In genomic region chr10:123428302-123428701, GRCh38 we compare ENCODE assay signal across 15 cellular contexts.
DNase-seq lines count a peak whose midpoint lies in the region; ATAC-seq and TF ChIP-seq lines count a peak whose summit lies in the region.
"Had no signal": no experiment of that assay in that cellular context is flagged by ENCODE, and none has a peak within 500 bp of the region (broad histone marks: within the 10 kb centered on the region; RNA-seq: fewer than 3 reads in every experiment).

No MANE protein-coding gene starts in this region.

- H3K36me3 Mint-ChIP-seq in brain: no peaks in the 10 kb centered on the region
- H3K36me3 Mint-ChIP-seq in neural progenitor cell: no peaks in the 10 kb centered on the region
- H3K36me3 Mint-ChIP-seq: CD8-positive, alpha-beta memory T cell had no signal

- H3K4me1 ChIP-seq in neural progenitor cell: peaks cover 18% of the 10 kb centered on the region
- H3K4me1 ChIP-seq: BLaER1 had no signal

- H3K9me3 ChIP-seq in neural progenitor cell (ENCODE audit: low read depth): no peaks in the 10 kb centered on the region

- H3K9me3 Mint-ChIP-seq in brain (peaks cover 0 to 18% (median 3%) of the 10 kb centered on the region in 5 experiments), neural progenitor cell (no peaks in the 10 kb centered on the region)

- peak overlapping the region in 3 of 5 experiments; percentile 1 to 80 (median 49) for H3K27ac Mint-ChIP-seq in brain
- H3K27ac Mint-ChIP-seq in neural progenitor cell: peak overlapping the region; percentile 57
- H3K27ac Mint-ChIP-seq: CD8-positive, alpha-beta memory T cell had no signal

- peaks cover 49% of the 10 kb centered on the region for H3K4me1 Mint-ChIP-seq in brain
- peaks cover 35% of the 10 kb centered on the region for H3K4me1 Mint-ChIP-seq in neural progenitor cell
- H3K4me1 Mint-ChIP-seq: CD8-positive, alpha-beta memory T cell had no signal

- H4K20me1 ChIP-seq in neural progenitor cell (ENCODE audit: low read depth): no peaks in the 10 kb centered on the region
- H4K20me1 ChIP-seq: BLaER1 had no signal

- TF ChIP-seq CTCF in brain (conservative IDR thresholded peaks at IDR 0.05) (no peak), neural progenitor cell (IDR thresholded peaks at IDR 0.05) (no peak)

- DNase-seq in DMS 273 (lab: John Stamatoyannopoulos, UW; ENCODE audit: unreplicated experiment): peak; percentile 80
- peak; percentile 64 for DNase-seq in NCI-H1694 treated with DMSO at 0.1 percent for 48 hours (lab: John Stamatoyannopoulos, UW)
- no peak for DNase-seq in neural progenitor cell (ENCODE audit: low spot score)
- no peak for DNase-seq in left cardiac atrium
- no peak for DNase-seq in effector CD8-positive, alpha-beta T cell (lab: John Stamatoyannopoulos, UW)
- DNase-seq: CD8-positive, alpha-beta memory T cell; EL; KG1; NCI-H1048; NCI-H187; SHP77 treated with DMSO at 0.1 percent for 48 hours had no signal

- H3K27me3 Mint-ChIP-seq in brain (peaks cover 63% of the 10 kb centered on the region), neural progenitor cell (ENCODE audit: insufficient read depth, low read depth) (peaks cover 7% of the 10 kb centered on the region)

- peak overlapping the region in 1 of 5 experiments; percentile 61 for H3K4me3 Mint-ChIP-seq in brain
- H3K4me3 Mint-ChIP-seq in neural progenitor cell: no peak overlapping the region
- H3K4me3 Mint-ChIP-seq: CD8-positive, alpha-beta memory T cell had no signal

- no peaks in the 10 kb centered on the region for H3K27me3 ChIP-seq in neural progenitor cell
- H3K27me3 ChIP-seq: BLaER1 had no signal

- H3K27ac ChIP-seq in neural progenitor cell: no peak overlapping the region
- H3K27ac ChIP-seq: BLaER1 had no signal

- H3F3A ChIP-seq in neural progenitor cell (ENCODE audit: low read depth): peaks cover 11% of the 10 kb centered on the region

- ATAC-seq in HG02642 (IDR thresholded peaks at IDR 0.05; ENCODE audit: poor library complexity, unreplicated experiment): no peak
- no peak for ATAC-seq in left cardiac atrium
- ATAC-seq: HCT116 had no signal

- H2AFZ ChIP-seq in neural progenitor cell (replicated peaks): no peak overlapping the region

- H3K9ac ChIP-seq in neural progenitor cell: no peak overlapping the region
- H3K9ac ChIP-seq: BLaER1 had no signal

- H3K79me2 ChIP-seq in neural progenitor cell (ENCODE audit: low read depth): no peaks in the 10 kb centered on the region

- intact Hi-C loops in left cardiac atrium (cut with DNase I): no loop called here

- H3K4me2 ChIP-seq in neural progenitor cell: no peak overlapping the region
- H3K4me2 ChIP-seq: BLaER1 had no signal

- H3K36me3 ChIP-seq in neural progenitor cell: no peaks in the 10 kb centered on the region
- H3K36me3 ChIP-seq: BLaER1 had no signal

- no peak overlapping the region for H3K4me3 ChIP-seq in neural progenitor cell
- H3K4me3 ChIP-seq: BLaER1 had no signal

Comparison
In these comparisons a context has a peak if more than half of its experiments do, and no peak if none do; other contexts are left out.
1. DNase-seq: peak in DMS 273 (single experiment) and NCI-H1694 treated with DMSO at 0.1 percent for 48 hours (single experiment); none in neural progenitor cell (single experiment), left cardiac atrium (single experiment) and effector CD8-positive, alpha-beta T cell (single experiment).